Comparison of ENCODE assay signal across 28 cellular contexts in the genomic region with DNA sequence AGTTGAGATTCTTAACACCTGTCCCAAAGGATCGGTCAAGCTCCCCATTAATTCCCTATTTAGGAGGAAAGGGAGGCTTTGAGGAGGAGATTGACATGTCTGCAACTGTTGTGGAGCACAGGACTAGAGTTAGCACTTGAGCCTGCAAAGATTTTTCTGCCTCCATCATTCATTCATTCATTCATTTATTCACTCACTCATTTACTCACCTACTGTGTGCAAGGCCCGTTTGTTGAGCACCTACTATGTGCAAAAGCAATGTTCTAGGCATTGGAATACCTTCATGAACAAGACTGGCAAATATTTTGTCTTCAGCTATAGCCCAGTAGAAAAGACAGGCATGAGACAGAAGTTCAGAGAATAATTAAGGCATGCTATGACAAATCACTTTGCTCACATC.
"Had no signal": no experiment of that assay in that cellular context is flagged by ENCODE, and none has a peak within 500 bp of the region (broad histone marks: within the 10 kb centered on the region; RNA-seq: fewer than 3 reads in every experiment).

No MANE protein-coding gene starts in this region.

- H3K27me3 ChIP-seq: colonic mucosa, gastrocnemius medialis, heart left ventricle had no signal

- ATAC-seq: effector memory CD8-positive, alpha-beta T cell; esophagus mucosa; gastrocnemius medialis; gastroesophageal sphincter; heart left ventricle; heart right ventricle had no signal

- DNase-seq: colonic mucosa; cortex of kidney; dermis blood vessel endothelial cell; dorsolateral prefrontal cortex; effector CD4-positive, alpha-beta T cell; effector CD8-positive, alpha-beta T cell; effector memory CD4-positive, alpha-beta T cell; effector memory CD8-positive, alpha-beta T cell; endodermal cell; erythroblast; esophagus squamous epithelium; foreskin fibroblast; foreskin keratinocyte; foreskin melanocyte; gastrocnemius medialis; glutamatergic neuron; head of caudate nucleus; heart left ventricle; heart right ventricle had no signal

- H3K27ac ChIP-seq: colonic mucosa, coronary artery, dorsolateral prefrontal cortex, epithelial cell of prostate, esophagus muscularis mucosa, esophagus squamous epithelium, foreskin keratinocyte, gastrocnemius medialis, gastroesophageal sphincter, heart left ventricle, heart right ventricle had no signal

- H3K9me3 ChIP-seq: colonic mucosa, esophagus muscularis mucosa, esophagus squamous epithelium, gastrocnemius medialis, gastroesophageal sphincter, heart left ventricle, heart right ventricle had no signal

- H3K4me3 ChIP-seq: colonic mucosa, coronary artery, dorsolateral prefrontal cortex, esophagus muscularis mucosa, esophagus squamous epithelium, gastrocnemius medialis, gastroesophageal sphincter, heart left ventricle, heart right ventricle had no signal

- H3K36me3 ChIP-seq: colonic mucosa, esophagus muscularis mucosa, esophagus squamous epithelium, gastrocnemius medialis, gastroesophageal sphincter, heart left ventricle, heart right ventricle had no signal

- FAIRE-seq: colon, endometrium, endothelial cell of umbilical vein, frontal cortex had no signal

- H3K4me1 ChIP-seq: colonic mucosa, foreskin keratinocyte, gastrocnemius medialis had no signal
